ENCODE assay signal across 11 cellular contexts in the genomic region with DNA sequence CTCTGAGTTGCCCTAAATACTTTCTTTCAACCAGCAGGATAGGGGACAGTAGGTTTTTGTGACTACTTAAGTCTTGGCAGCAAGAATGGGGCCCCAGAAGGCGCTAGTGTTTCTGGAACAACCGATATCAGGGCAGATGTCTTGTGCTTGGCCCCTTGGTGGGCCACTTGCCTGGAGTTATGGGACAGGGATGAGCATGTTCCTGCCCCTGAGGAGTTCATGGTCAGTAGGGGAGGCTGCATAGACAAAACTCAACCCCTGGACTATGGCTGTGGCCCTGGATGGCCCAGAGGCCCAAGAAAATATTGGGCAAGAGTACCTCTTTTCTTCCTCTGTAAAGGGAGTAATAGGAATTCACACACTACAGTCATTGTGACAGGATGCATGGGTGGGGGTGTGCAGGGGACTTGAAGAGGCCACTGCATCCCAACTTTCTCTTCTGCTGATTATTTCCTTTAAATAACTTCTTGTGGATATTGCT. TPM values are rescaled to one million over a fixed set of nuclear protein-coding genes. Genes with fewer than 3 reads are reported as not detected.
DNase-seq lines count a peak whose midpoint lies in the region; ATAC-seq and TF ChIP-seq lines count a peak whose summit lies in the region.
"Had no signal": no experiment of that assay in that cellular context is flagged by ENCODE, and none has a peak within 500 bp of the region (broad histone marks: within the 10 kb centered on the region; RNA-seq: fewer than 3 reads in every experiment).

No MANE protein-coding gene starts in this region.

- no peak for TF ChIP-seq CTCF in RWPE2 (IDR thresholded peaks at IDR 0.05; ENCODE audit: poor library complexity, severe bottlenecking)
- TF ChIP-seq CTCF in foreskin keratinocyte (conservative IDR thresholded peaks at IDR 0.05): no peak

- DNase-seq in GM23248: peak; percentile 60
- DNase-seq in RWPE2 (ENCODE audit: low spot score): no peak
- no peak for DNase-seq in foreskin keratinocyte
- no peak for DNase-seq in stimulated activated CD4-positive, alpha-beta T cell treated with anti-CD3 and anti-CD28 coated beads, Interleukin-15, amount 100 ng/mL, for 24 hours
- no peak for DNase-seq in DMS153 treated with DMSO at 0.1 percent for 48 hours (lab: John Stamatoyannopoulos, UW; ENCODE audit: unreplicated experiment)
- DNase-seq in SIG-M5 (lab: John Stamatoyannopoulos, UW): no peak
- DNase-seq: cerebellar nuclear complex, NCI-H524 had no signal

- no peaks in the 10 kb centered on the region for H3K27me3 ChIP-seq in GM23248 (replicated peaks; ENCODE audit: insufficient read depth)
- H3K27me3 ChIP-seq in RWPE2 (ENCODE audit: insufficient read depth, poor library complexity, severe bottlenecking): no peaks in the 10 kb centered on the region
- no peaks in the 10 kb centered on the region for H3K27me3 ChIP-seq in foreskin keratinocyte

- H3K4me3 ChIP-seq in GM23248 (peak overlapping the region; percentile 37), RWPE2 (ENCODE audit: severe bottlenecking) (no peak overlapping the region), skin epidermis (no peak overlapping the region)

- no peaks in the 10 kb centered on the region for H3K79me2 ChIP-seq in GM23248 (ENCODE audit: insufficient read depth)

- peak overlapping the region; percentile 84 for H3K9ac ChIP-seq in GM23248

- 0 out of 2 replicates have a peak overlapping the region, but pooled peaks have one; percentile 0 for H2AFZ ChIP-seq in GM23248

- in situ Hi-C loops in GM23248 (cut with MboI): no loop called here

- 2 to 4% methylated on average over 2 of the region's 2 CpGs for WGBS in GM23248 (ENCODE audit: low coverage in 1 of 2, low lambda C conversion rate in 2 of 2, missing lambda C conversion rate in 2 of 2), 2 experiments

- H3K4me1 ChIP-seq in GM23248 (ENCODE audit: insufficient read depth) (peaks cover 46% of the 10 kb centered on the region), RWPE2 (ENCODE audit: insufficient read depth, poor library complexity, severe bottlenecking) (peaks cover 21% of the 10 kb centered on the region), foreskin keratinocyte (peaks cover 14% of the 10 kb centered on the region)

- peaks cover 40% of the 10 kb centered on the region for H3F3A ChIP-seq in GM23248 (ENCODE audit: insufficient read depth)

- no peak; the same call in 2 of the 3 replicates for ATAC-seq in RWPE2 (ENCODE audit: low read depth)
- no peak for ATAC-seq in foreskin keratinocyte
- no peak for ATAC-seq in HG03159 (IDR thresholded peaks at IDR 0.05; ENCODE audit: unreplicated experiment)

- H3K9me2 ChIP-seq in GM23248 (ENCODE audit: insufficient read depth): no peaks in the 10 kb centered on the region

- H4K20me1 ChIP-seq in GM23248 (ENCODE audit: insufficient read depth): no peaks in the 10 kb centered on the region

- peak overlapping the region; percentile 59 for H3K4me2 ChIP-seq in GM23248 (ENCODE audit: unreplicated experiment)

- H3K9me3 ChIP-seq in GM23248 (ENCODE audit: low read depth) (no peaks in the 10 kb centered on the region), RWPE2 (ENCODE audit: severe bottlenecking) (no peaks in the 10 kb centered on the region)

- H3K27ac ChIP-seq in GM23248 (peak overlapping the region; percentile 99), RWPE2 (ENCODE audit: poor library complexity, severe bottlenecking) (peak overlapping the region; percentile 83), foreskin keratinocyte (peak overlapping the region; percentile 95), skin epidermis (peak overlapping the region in 14 of 21 experiments; percentile 12 to 75 (median 52))

- no peaks in the 10 kb centered on the region for H3K36me3 ChIP-seq in GM23248 (ENCODE audit: low read depth)
- no peaks in the 10 kb centered on the region for H3K36me3 ChIP-seq in RWPE2 (ENCODE audit: low read depth)

RNA-seq across cellular contexts. Expression of a gene that starts 57.7 kb away (rescaled TPM):
- 29,310 and 34,986 TPM in 2 replicates for total RNA-seq in GM23248 (2014; rRNA removed; shearing (Covaris generic))
- polyA plus RNA-seq in GM23248 (2016; fragmentation: Nextera tagmentation; extraction: Ambion mirVana) (17,437 and 17,601 TPM in 2 replicates), foreskin keratinocyte (0.58 and 0.64 TPM in 2 replicates)
- 0.58 and 0.63 TPM in 2 replicates for total RNA-seq in foreskin keratinocyte
- total RNA-seq: HT-29 had no signal

Comparison
In these comparisons a context has a peak if more than half of its experiments do, and no peak if none do; other contexts are left out.
1. RNA of a gene that starts 57.7 kb away (total RNA-seq): 29,310 to 34,986 TPM in GM23248; 0.58 to 0.63 TPM in foreskin keratinocyte; every median in the first group is over 1,000 times any median in the second.
2. Peak in every context shown above with its lines, with median percentiles within 50 percentile points of each other: H3K27ac ChIP-seq.